Comparison of ENCODE assay signal across 12 cellular contexts in genomic region chr4:68369474-68369805, GRCh38. TPM values are rescaled to one million over a fixed set of nuclear protein-coding genes. Genes with fewer than 3 reads are reported as not detected.
DNase-seq lines count a peak whose midpoint lies in the region; ATAC-seq, FAIRE-seq and TF ChIP-seq lines count a peak whose summit lies in the region.
"Had no signal": no experiment of that assay in that cellular context is flagged by ENCODE, and none has a peak within 500 bp of the region (broad histone marks: within the 10 kb centered on the region; RNA-seq: fewer than 3 reads in every experiment).

No MANE protein-coding gene starts in this region.

- no peak for TF ChIP-seq RAD21 in H1 (IDR thresholded peaks at IDR 0.05 in 1 of 2, conservative IDR thresholded peaks at IDR 0.05 in 1 of 2; ENCODE audit: low read depth in 2 of 2, low read length in 2 of 2)

- TF ChIP-seq EP300 in H1 (IDR thresholded peaks at IDR 0.05; ENCODE audit: borderline replicate concordance in 1 of 2, low read depth in 2 of 2, low read length in 2 of 2): no peak

- no peaks in the 10 kb centered on the region for H3K79me1 ChIP-seq in H1 (ENCODE audit: low read depth, low read length)

- FAIRE-seq in H1 (lab: Jason Lieb, UNC): no peak

- TF ChIP-seq POLR2A in H1 (IDR thresholded peaks at IDR 0.05; ENCODE audit: control extremely low read depth in 1 of 2, low read depth in 2 of 2, low read length in 2 of 2): no peak

- peak; percentile 78 for ATAC-seq in Panc1
- no peak for ATAC-seq in GM21390 (IDR thresholded peaks at IDR 0.05; ENCODE audit: unreplicated experiment)
- no peak for ATAC-seq in HG03439 (IDR thresholded peaks at IDR 0.05; ENCODE audit: unreplicated experiment)
- no peak for ATAC-seq in HG02852 (IDR thresholded peaks at IDR 0.05; ENCODE audit: unreplicated experiment)
- ATAC-seq: T-cell had no signal

- no peaks in the 10 kb centered on the region for H3K9me3 Mint-ChIP-seq in activated CD4-positive, alpha-beta T cell treated with anti-CD3 and anti-CD28 coated beads, Interleukin-2, amount 10 ng/mL, durations not matched to agents 24 days and 14 days
- H3K9me3 Mint-ChIP-seq: T-cell had no signal

- no peaks in the 10 kb centered on the region for H3K36me3 ChIP-seq in Panc1 (ENCODE audit: control insufficient read depth, insufficient read depth, low read length)
- no peaks in the 10 kb centered on the region for H3K36me3 ChIP-seq in H1 (ENCODE audit: control insufficient read depth in 2 of 4, insufficient read depth in 4 of 4, low read length in 3 of 4)
- no peaks in the 10 kb centered on the region for H3K36me3 ChIP-seq in osteoblast (ENCODE audit: insufficient read depth, low read length)

- CTCF ChIA-PET in Panc1 (lab: Charles Lee): no interaction called here
- CTCF ChIA-PET in H1 (lab: Charles Lee; ENCODE audit: partially characterized antibody): interaction anchor here (1.5 to 2.0 kb wide), 2 partner anchors 13 to 19 kb away, joined by 4 read pairs; partner anchors contain the start of gene YTHDC1

- TF ChIP-seq CTCF in Panc1 (IDR thresholded peaks at IDR 0.05) (no peak), H1 (IDR thresholded peaks at IDR 0.05; ENCODE audit: control extremely low read depth in 1 of 3, insufficient read depth in 1 of 3, low read depth in 1 of 3, low read length in 3 of 3) (no peak), osteoblast (IDR thresholded peaks at IDR 0.05; ENCODE audit: extremely low read depth, low read depth, low read length) (no peak)

- WGBS in H1 (ENCODE audit: extremely low coverage in 1 of 2, insufficient coverage in 1 of 2, insufficient read length in 1 of 2, insufficient replicate concordance in 2 of 2, low coverage in 1 of 2, low lambda C conversion rate in 2 of 2, missing lambda C conversion rate in 1 of 2), 2 experiments: 92% methylated on average over 4 of the region's 4 CpGs; no CpG with 5 or more reads in 1 of the 2 experiments

- no peak overlapping the region for H3K4ac ChIP-seq in H1 (replicated peaks; ENCODE audit: insufficient read length, low read depth, low read length)

- peaks cover 11% of the 10 kb centered on the region for H3K4me1 Mint-ChIP-seq in activated CD4-positive, alpha-beta T cell treated with anti-CD3 and anti-CD28 coated beads, Interleukin-2, amount 10 ng/mL, durations not matched to agents 24 days and 14 days

- H2BK12ac ChIP-seq in H1 (ENCODE audit: low read depth, low read length): no peak overlapping the region; the same call in 1 of the 2 replicates

- no peak overlapping the region for H2BK120ac ChIP-seq in H1 (replicated peaks; ENCODE audit: low read depth, low read length)

- H3K4me1 ChIP-seq in Panc1 (ENCODE audit: control insufficient read depth, insufficient read depth, low read length) (no peaks in the 10 kb centered on the region; the same call in 1 of the 2 replicates), H1 (replicated peaks in 1 of 4; ENCODE audit: control insufficient read depth in 3 of 4, insufficient read depth in 4 of 4, low read length in 3 of 4) (peaks cover 0 to 8% (median 4%) of the 10 kb centered on the region in 4 experiments; a peak in 4 of 7 replicates), osteoblast (ENCODE audit: insufficient read depth, low read length) (peaks cover 42% of the 10 kb centered on the region)

- H3K4me3 Mint-ChIP-seq in activated CD4-positive, alpha-beta T cell treated with anti-CD3 and anti-CD28 coated beads, Interleukin-2, amount 10 ng/mL, durations not matched to agents 24 days and 14 days: no peak overlapping the region
- H3K4me3 Mint-ChIP-seq: T-cell had no signal

- H4K91ac ChIP-seq in H1 (replicated peaks; ENCODE audit: insufficient read length, low read length): no peak overlapping the region

- no TSS peak for BruUV-seq in Panc1 (replicated peaks; lab: Mats Ljungman, UMichigan)

- no peaks in the 10 kb centered on the region for H3K79me2 ChIP-seq in H1 (ENCODE audit: control insufficient read depth in 1 of 2, insufficient read depth in 2 of 2, low read length in 2 of 2)
- no peaks in the 10 kb centered on the region for H3K79me2 ChIP-seq in osteoblast (ENCODE audit: insufficient read depth, low read length)

- H2BK15ac ChIP-seq in H1 (ENCODE audit: low read length): no peak overlapping the region

- H2AFZ ChIP-seq in H1 (ENCODE audit: low read length): no peak overlapping the region
- no peak overlapping the region for H2AFZ ChIP-seq in osteoblast (ENCODE audit: low read length)

- intact Hi-C loops in Panc1 (cut with micrococcal nuclease; ENCODE audit: unreplicated experiment): no loop called here
- intact Hi-C loops in activated CD4-positive, alpha-beta T cell treated with anti-CD3 and anti-CD28 coated beads, Interleukin-2, amount 10 ng/mL, durations not matched to agents 24 days and 14 days (cut with micrococcal nuclease): no loop called here

- H3K27me3 ChIP-seq in Panc1 (ENCODE audit: control insufficient read depth, insufficient read depth, low read length): no peaks in the 10 kb centered on the region
- H3K27me3 ChIP-seq in H1 (replicated peaks in 1 of 4; ENCODE audit: control insufficient read depth in 3 of 4, extremely low read depth in 1 of 4, insufficient read depth in 3 of 4, low read length in 3 of 4): peaks cover 6 to 21% (median 8%) of the 10 kb centered on the region in 4 experiments; a peak in 6 of 7 replicates
- no peaks in the 10 kb centered on the region for H3K27me3 ChIP-seq in osteoblast (ENCODE audit: insufficient read depth, low read length)

- H3K27ac ChIP-seq in Panc1 (ENCODE audit: low read length) (no peak overlapping the region), H1 (ENCODE audit: low read depth, low read length) (no peak overlapping the region), osteoblast (ENCODE audit: low read depth, low read length) (peak overlapping the region; percentile 84)
- H3K27ac ChIP-seq: C4-2B had no signal

- POLR2A ChIA-PET in Panc1 (lab: Charles Lee) (no interaction called here), H1 (lab: Charles Lee; ENCODE audit: partially characterized antibody) (no interaction called here)

- no peaks in the 10 kb centered on the region for H3K36me3 Mint-ChIP-seq in activated CD4-positive, alpha-beta T cell treated with anti-CD3 and anti-CD28 coated beads, Interleukin-2, amount 10 ng/mL, durations not matched to agents 24 days and 14 days (ENCODE audit: low read depth)
- H3K36me3 Mint-ChIP-seq: T-cell had no signal

- in situ Hi-C loops in Panc1 (cut with HindIII; ENCODE audit: low pct_unique_long_range_greater_than_20kb, low sequenced_read_pairs): no loop called here

- H3K23me2 ChIP-seq in H1 (ENCODE audit: low read depth, low read length): no peaks in the 10 kb centered on the region

- H3K18ac ChIP-seq in H1 (ENCODE audit: extremely low read depth, low read length): no peak overlapping the region

- H3K9me3 ChIP-seq in Panc1 (ENCODE audit: control insufficient read depth, insufficient read depth, low read depth, low read length) (no peaks in the 10 kb centered on the region), H1 (ENCODE audit: insufficient read depth in 2 of 2, low read depth in 1 of 2, low read length in 1 of 2) (peaks cover 8 to 15% of the 10 kb centered on the region in 2 experiments), osteoblast (ENCODE audit: low read depth, low read length) (no peaks in the 10 kb centered on the region)

- H3K4me3 ChIP-seq in Panc1 (ENCODE audit: low read depth in 2 of 2, low read length in 2 of 2): no peak overlapping the region
- no peak overlapping the region for H3K4me3 ChIP-seq in H1 (ENCODE audit: extremely low read depth in 1 of 4, insufficient read depth in 2 of 4, low read depth in 3 of 4, low read length in 4 of 4)
- H3K4me3 ChIP-seq in osteoblast (ENCODE audit: insufficient read depth, low read length): peak overlapping the region; percentile 2

- no peak overlapping the region for H3K27ac Mint-ChIP-seq in activated CD4-positive, alpha-beta T cell treated with anti-CD3 and anti-CD28 coated beads, Interleukin-2, amount 10 ng/mL, durations not matched to agents 24 days and 14 days
- H3K27ac Mint-ChIP-seq: T-cell had no signal

- no peak overlapping the region for H3K9ac ChIP-seq in H1 (replicated peaks in 1 of 4; ENCODE audit: extremely low read depth in 1 of 4, low read depth in 3 of 4, low read length in 3 of 4)

- no peak overlapping the region for H4K5ac ChIP-seq in H1 (ENCODE audit: insufficient read length, low read depth, low read length)

- H2AK5ac ChIP-seq in H1 (ENCODE audit: low read depth, low read length): no peak overlapping the region

- H2BK5ac ChIP-seq in H1 (ENCODE audit: low read depth, low read length): no peak overlapping the region

- H3K56ac ChIP-seq in H1 (replicated peaks; ENCODE audit: insufficient read length, low read depth, low read length): no peak overlapping the region

- no peak overlapping the region for H3K23ac ChIP-seq in H1 (ENCODE audit: insufficient read length)

- H4K20me1 ChIP-seq in H1 (replicated peaks in 1 of 2; ENCODE audit: control insufficient read depth in 1 of 2, insufficient read depth in 2 of 2, low read length in 2 of 2): no peaks in the 10 kb centered on the region
- H4K20me1 ChIP-seq in osteoblast (ENCODE audit: insufficient read depth, low read length): no peaks in the 10 kb centered on the region

- H3K27me3 Mint-ChIP-seq in activated CD4-positive, alpha-beta T cell treated with anti-CD3 and anti-CD28 coated beads, Interleukin-2, amount 10 ng/mL, durations not matched to agents 24 days and 14 days: peaks cover 3% of the 10 kb centered on the region

- H3K14ac ChIP-seq in H1 (ENCODE audit: insufficient read length): no peak overlapping the region

- no peak overlapping the region for H4K8ac ChIP-seq in H1 (ENCODE audit: extremely low read depth, insufficient read depth, low read length)

- H3K4me2 ChIP-seq in H1 (ENCODE audit: insufficient read depth in 1 of 2, low read depth in 2 of 2, low read length in 2 of 2) (no peak overlapping the region), osteoblast (ENCODE audit: insufficient read depth, low read length) (peak overlapping the region; percentile 54)

- peak; percentile 50 for DNase-seq in ELR (ENCODE audit: low read depth)
- DNase-seq in Panc1 (ENCODE audit: low read depth, low spot score): no peak
- DNase-seq in H1 (ENCODE audit: low read depth in 1 of 2, low spot score in 2 of 2): no peak
- DNase-seq in osteoblast (ENCODE audit: insufficient read length, low spot score, missing footprints): no peak
- no peak for DNase-seq in activated CD4-positive, alpha-beta T cell treated with anti-CD3 and anti-CD28 coated beads, Interleukin-2, amount 10 ng/mL, durations not matched to agents 24 days and 14 days
- DNase-seq: activated effector memory CD4-positive, alpha-beta T cell treated with anti-CD3 and anti-CD28 coated beads, Interleukin-2, amount 50 U/mL, for 16 hours; NCI-H82; T-cell had no signal

- 0 out of 2 replicates have a peak overlapping the region, but pooled peaks have one; percentile 25 for H2BK20ac ChIP-seq in H1 (ENCODE audit: low read length)

RNA-seq across cellular contexts. Expression of gene YTHDC1, which starts 19.6 kb away (rescaled TPM):
- total RNA-seq in Panc1 (2021; ENCODE audit: unreplicated experiment): 44.5 TPM
- polyA plus RNA-seq in Panc1 (2012; ENCODE audit: insufficient read length): 36.2 TPM
- 89.5 and 94.5 TPM in 2 replicates for total RNA-seq in H1 (2021; fragmentation: NEBNext Ultra II Directional; extraction: Animal tissue kit (Norgen Biotek cat#: 25700))
- 25.7 and 30.8 TPM in 2 replicates for polyA plus RNA-seq in H1 (2011; rRNA removed)
- polyA plus RNA-seq in H1 (2011; cell fraction: cytosol; rRNA removed): 48.9 TPM
- polyA plus RNA-seq in H1 (2011; cell fraction: nucleus; rRNA removed): 48.5 TPM
- 62.5 to 98.2 TPM (median 70.3 TPM) in 4 replicates for polyA plus RNA-seq in H1 (2012, experiment 1 of 2)
- polyA plus RNA-seq in H1 (2012, experiment 2 of 2): 6.3 TPM
- 64.1 TPM for polyA plus RNA-seq in H1 (2013, experiment 1 of 2)
- 57.2 TPM for polyA plus RNA-seq in H1 (2013, experiment 2 of 2)
- 45.0 and 55.8 TPM in 2 replicates for polyA minus RNA-seq in H1 (2011; rRNA and poly(A)+ RNA removed)
- 26.1 TPM for polyA minus RNA-seq in H1 (2011; cell fraction: cytosol; rRNA and poly(A)+ RNA removed)
- polyA minus RNA-seq in H1 (2011; cell fraction: nucleus; rRNA and poly(A)+ RNA removed): 109 TPM
- 40.2 and 41.0 TPM in 2 replicates for total RNA-seq in osteoblast
- 79.9 and 83.9 TPM in 2 replicates for total RNA-seq in activated CD4-positive, alpha-beta T cell treated with anti-CD3 and anti-CD28 coated beads, Interleukin-2, amount 10 ng/mL, durations not matched to agents 24 days and 14 days
